In genomic region chr1:114511048-114511785, GRCh38 we compare ENCODE assay signal across 8 cellular contexts. TPM values are rescaled to one million over a fixed set of nuclear protein-coding genes. Genes with fewer than 3 reads are reported as not detected.
DNase-seq lines count a peak whose midpoint lies in the region; ATAC-seq and TF ChIP-seq lines count a peak whose summit lies in the region.

TSS of gene TRIM33 (minus strand) at chr1:114511203. CDS start at chr1:114511076, 127 bp downstream.

- H3K4me1 ChIP-seq in OCI-LY1 (ENCODE audit: insufficient read depth, low read length, severe bottlenecking) = peaks cover 38% of the 10 kb centered on the region
- peaks cover 42% of the 10 kb centered on the region for H3K4me1 ChIP-seq in mononuclear cell (ENCODE audit: insufficient read depth, low read length)

- DNase-seq in DMS 273 (lab: John Stamatoyannopoulos, UW; ENCODE audit: unreplicated experiment) (peak; percentile 98), HuH-7 (ENCODE audit: low spot score) (peak; percentile 79), activated T-cell treated with anti-CD3 and anti-CD28 coated beads for 24 hours (ENCODE audit: low read depth) (peak; percentile 88), epithelial cell of esophagus (ENCODE audit: low read depth) (peak; percentile 96)
- peak; percentile 88 to 89 for DNase-seq in stimulated activated CD8-positive, alpha-beta memory T cell treated with anti-CD3 and anti-CD28 coated beads, Interleukin-2, amount 100 ng/mL, for 48 hours (ENCODE audit: low read depth in 2 of 2)

- TF ChIP-seq CTCF in OCI-LY1 (IDR thresholded peaks at IDR 0.05; ENCODE audit: low read length) (no peak), epithelial cell of esophagus (IDR thresholded peaks at IDR 0.05; ENCODE audit: insufficient read depth, low read depth, low read length, missing control alignments) (no peak)

- peaks cover 10% of the 10 kb centered on the region; the same call in 1 of the 2 replicates for H3K36me3 ChIP-seq in OCI-LY1 (ENCODE audit: insufficient read depth, low read length)

- peak within 1 kb of the TSS; percentile 96 for H3K9ac ChIP-seq in OCI-LY1 (ENCODE audit: low read length)

- H4K20me1 ChIP-seq in OCI-LY1 (ENCODE audit: insufficient read depth, low read length) = no peaks in the 10 kb centered on the region

- peaks cover 43% of the 10 kb centered on the region for H3K79me2 ChIP-seq in OCI-LY1 (ENCODE audit: insufficient read depth, low read length)

- H3K9me3 ChIP-seq in OCI-LY1 (ENCODE audit: low read length) (no peaks in the 10 kb centered on the region), mononuclear cell (ENCODE audit: low read depth, low read length) (no peaks in the 10 kb centered on the region)

- H3K4me3 ChIP-seq in OCI-LY1 (ENCODE audit: low read depth, low read length, poor library complexity, severe bottlenecking) (peak within 1 kb of the TSS; percentile 100), epithelial cell of esophagus (ENCODE audit: low read length) (peak within 1 kb of the TSS; percentile 89), mononuclear cell (ENCODE audit: low read length) (peak within 1 kb of the TSS; percentile 99)

- H3F3A ChIP-seq in OCI-LY1 (ENCODE audit: insufficient read depth, low read length) = no peaks in the 10 kb centered on the region

- peak; percentile 73 for ATAC-seq in GM21526 (IDR thresholded peaks at IDR 0.05; ENCODE audit: low FRiP score, unreplicated experiment)

- H3K27me3 ChIP-seq in OCI-LY1 (ENCODE audit: insufficient read depth, low read length) (no peaks in the 10 kb centered on the region), mononuclear cell (ENCODE audit: insufficient read depth, low read length) (no peaks in the 10 kb centered on the region)

- H2AFZ ChIP-seq in OCI-LY1 (ENCODE audit: low read length) = 0 out of 2 replicates have a peak within 1 kb of the TSS, but pooled peaks have one; percentile 0

- no peaks in the 10 kb centered on the region for H3K9me2 ChIP-seq in OCI-LY1 (ENCODE audit: low read depth, low read length)

- H3K27ac ChIP-seq in OCI-LY1 (ENCODE audit: low read depth, low read length, poor library complexity, severe bottlenecking) = peak within 1 kb of the TSS; percentile 82

- H3K4me2 ChIP-seq in OCI-LY1 (ENCODE audit: low read length) = peak within 1 kb of the TSS; percentile 91

RNA-seq across cellular contexts. Expression of gene TRIM33, which starts in this region (rescaled TPM):
- 66.4 TPM for total RNA-seq in mononuclear cell

Comparison
In these comparisons a context has a peak if more than half of its experiments do, and no peak if none do; other contexts are left out.
1. Peak in every context shown above with its lines: DNase-seq, ATAC-seq, H3K4me3 ChIP-seq and H3K27ac ChIP-seq.